ENCODE assay signal across 24 cellular contexts in the genomic region with DNA sequence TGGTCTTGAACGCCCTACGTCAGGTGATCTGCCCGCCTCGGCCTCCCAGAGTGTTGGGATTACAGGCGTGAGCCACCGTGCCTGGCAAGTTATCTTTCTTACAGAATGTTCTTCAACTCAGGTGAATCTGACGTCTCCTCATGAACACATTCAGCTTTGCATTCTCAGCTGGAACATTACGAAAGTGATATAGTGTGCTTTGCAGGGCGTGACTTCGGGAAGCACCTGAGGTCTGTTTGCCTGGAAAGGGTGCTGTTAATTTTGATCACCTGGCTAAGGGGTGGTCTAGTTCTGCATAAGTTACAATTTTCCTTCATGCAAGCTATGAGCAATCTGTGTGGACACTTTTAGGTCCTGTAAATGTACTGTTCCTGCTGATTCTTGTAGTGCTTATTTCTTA. TPM values are rescaled to one million over a fixed set of nuclear protein-coding genes. Genes with fewer than 3 reads are reported as not detected.
DNase-seq lines count a peak whose midpoint lies in the region; ATAC-seq, FAIRE-seq and TF ChIP-seq lines count a peak whose summit lies in the region.
"Had no signal": no experiment of that assay in that cellular context is flagged by ENCODE, and none has a peak within 500 bp of the region (broad histone marks: within the 10 kb centered on the region; RNA-seq: fewer than 3 reads in every experiment).

No MANE protein-coding gene starts in this region.

- H3K27ac ChIP-seq in breast epithelium: no peak overlapping the region
- H3K27ac ChIP-seq in thymus (ENCODE audit: low read depth): peak overlapping the region; percentile 18
- H3K27ac ChIP-seq in small intestine (ENCODE audit: low read depth in 1 of 2, low read length in 1 of 2): no peak overlapping the region
- H3K27ac ChIP-seq: 22Rv1, BLaER1, SK-N-MC had no signal

- H3K4me3 ChIP-seq in breast epithelium (no peak overlapping the region), mucosa of descending colon (no peak overlapping the region), thymus (ENCODE audit: low read length) (no peak overlapping the region), Caco-2 (ENCODE audit: low read depth, low read length) (no peak overlapping the region), small intestine (ENCODE audit: low read depth in 1 of 2, low read length in 2 of 2) (no peak overlapping the region)
- H3K4me3 ChIP-seq: BLaER1, SK-N-MC had no signal

- intact Hi-C loops in MCF 10A (cut with micrococcal nuclease) (no loop called here), breast epithelium (cut with DNase I; ENCODE audit: low total_unique reads) (no loop called here), left colon (cut with DNase I, micrococcal nuclease) (no loop called here), mucosa of descending colon (cut with DNase I, micrococcal nuclease) (no loop called here), Caco-2 (cut with micrococcal nuclease; ENCODE audit: unreplicated experiment) (no loop called here)

- H3K36me3 ChIP-seq in breast epithelium: no peaks in the 10 kb centered on the region
- H3K36me3 ChIP-seq in mucosa of descending colon (ENCODE audit: low read depth): no peaks in the 10 kb centered on the region
- H3K36me3 ChIP-seq in thymus (ENCODE audit: control insufficient read depth, insufficient read depth): no peaks in the 10 kb centered on the region
- H3K36me3 ChIP-seq in Caco-2 (ENCODE audit: control insufficient read depth, insufficient read depth, low read length): no peaks in the 10 kb centered on the region
- H3K36me3 ChIP-seq in small intestine (ENCODE audit: control insufficient read depth in 2 of 2, insufficient read depth in 2 of 2, low read length in 2 of 2): no peaks in the 10 kb centered on the region
- H3K36me3 ChIP-seq: BLaER1 had no signal

- WGBS in thymus: 94% methylated on average over 10 of the region's 10 CpGs
- WGBS in small intestine, 3 donors: 47 to 79% (median 60%) methylated on average over 10 of the region's 10 CpGs

- no peak for DNase-seq in MCF 10A (ENCODE audit: unreplicated experiment)
- no peak for DNase-seq in breast epithelium (ENCODE audit: low spot score in 2 of 2)
- no peak for DNase-seq in left colon
- DNase-seq in mucosa of descending colon: no peak
- DNase-seq in mesenteric fat pad (ENCODE audit: low spot score): no peak
- no peak for DNase-seq in Caco-2
- DNase-seq in small intestine: no peak
- DNase-seq: ACHN; CD4-positive, alpha-beta T cell; COR-L47; DMS 273 treated with DMSO at 0.1 percent for 48 hours; DMS79 treated with DMSO at 0.1 percent for 48 hours; KBM-7; NCI-H1092 treated with DMSO at 0.1 percent for 48 hours; NCI-H1436 treated with DMSO at 0.1 percent for 48 hours; NCI-H2029 treated with DMSO at 0.1 percent for 48 hours; NCI-H345; NCI-H524; NCI-H82; SHP77 treated with DMSO at 0.1 percent for 48 hours had no signal

- TF ChIP-seq POLR2A in breast epithelium (IDR thresholded peaks at IDR 0.05): no peak

- H3K27me3 Mint-ChIP-seq in MCF 10A (ENCODE audit: insufficient read depth, unreplicated experiment) (no peaks in the 10 kb centered on the region), Caco-2 (ENCODE audit: insufficient read depth, unreplicated experiment) (no peaks in the 10 kb centered on the region)
- H3K27me3 Mint-ChIP-seq: CD4-positive, alpha-beta T cell had no signal

- H3K27ac Mint-ChIP-seq in MCF 10A (ENCODE audit: low read depth, unreplicated experiment): peak overlapping the region; percentile 39
- no peak overlapping the region for H3K27ac Mint-ChIP-seq in Caco-2 (ENCODE audit: unreplicated experiment)
- H3K27ac Mint-ChIP-seq: CD4-positive, alpha-beta T cell had no signal

- H3K9me3 Mint-ChIP-seq in MCF 10A (ENCODE audit: unreplicated experiment) (no peaks in the 10 kb centered on the region), Caco-2 (ENCODE audit: unreplicated experiment) (no peaks in the 10 kb centered on the region)
- H3K9me3 Mint-ChIP-seq: CD4-positive, alpha-beta T cell had no signal

- CTCF ChIA-PET in MCF 10A (lab: Yijun Ruan, JAX) (interaction anchor here (0.7 kb wide), 1 partner anchor 91 kb away, joined by 3 read pairs; no protein-coding TSS in a partner anchor), Caco-2 (lab: Charles Lee) (no interaction called here)

- peaks cover 4% of the 10 kb centered on the region for H3K36me3 Mint-ChIP-seq in MCF 10A (ENCODE audit: insufficient read depth, unreplicated experiment)
- no peaks in the 10 kb centered on the region for H3K36me3 Mint-ChIP-seq in Caco-2 (ENCODE audit: insufficient read depth, unreplicated experiment)

- H3K27me3 ChIP-seq in breast epithelium (no peaks in the 10 kb centered on the region), thymus (ENCODE audit: control insufficient read depth, insufficient read depth) (no peaks in the 10 kb centered on the region), Caco-2 (replicated peaks; ENCODE audit: control insufficient read depth, insufficient read depth, low read length) (no peaks in the 10 kb centered on the region), small intestine (ENCODE audit: control insufficient read depth in 2 of 2, insufficient read depth in 2 of 2, low read length in 2 of 2) (no peaks in the 10 kb centered on the region)
- H3K27me3 ChIP-seq: BLaER1 had no signal

- POLR2A ChIA-PET in MCF 10A (lab: Yijun Ruan, JAX): interaction anchor here (0.6 to 1.4 kb wide), 3 partner anchors 12 to 17 kb away, joined by 3 to 5 read pairs (median 3); a partner anchor contains a TSS
- POLR2A ChIA-PET in Caco-2 (lab: Charles Lee): no interaction called here

- TF ChIP-seq CTCF in MCF 10A (IDR thresholded peaks at IDR 0.05; ENCODE audit: unreplicated experiment) (no peak), breast epithelium (IDR thresholded peaks at IDR 0.05) (no peak), mucosa of descending colon (IDR thresholded peaks at IDR 0.05) (no peak), Caco-2 (IDR thresholded peaks at IDR 0.05; ENCODE audit: insufficient read depth in 1 of 2, low read depth in 1 of 2, low read length in 1 of 2, severe bottlenecking in 1 of 2, unreplicated experiment in 1 of 2) (no peak)

- FAIRE-seq in small intestine (lab: Jason Lieb, UNC): no peak

- H3K4me1 ChIP-seq in breast epithelium (peaks cover 0 to 4% of the 10 kb centered on the region in 2 donors), mucosa of descending colon (ENCODE audit: low read depth) (peaks cover 12% of the 10 kb centered on the region), thymus (ENCODE audit: control insufficient read depth, insufficient read depth, low read length) (no peaks in the 10 kb centered on the region), Caco-2 (peaks cover 15% of the 10 kb centered on the region), small intestine (ENCODE audit: control insufficient read depth in 2 of 2, insufficient read depth in 1 of 2, low read depth in 1 of 2, low read length in 1 of 2) (no peaks in the 10 kb centered on the region)

- H3K4me1 Mint-ChIP-seq in MCF 10A (ENCODE audit: insufficient read depth, unreplicated experiment): peaks cover 7% of the 10 kb centered on the region
- peaks cover 17% of the 10 kb centered on the region for H3K4me1 Mint-ChIP-seq in Caco-2 (ENCODE audit: low read depth, unreplicated experiment)

- ATAC-seq in left colon (peak; percentile 67), mucosa of descending colon (peak; percentile 67)

- no peak overlapping the region for H3K4me3 Mint-ChIP-seq in MCF 10A (ENCODE audit: unreplicated experiment)
- no peak overlapping the region for H3K4me3 Mint-ChIP-seq in Caco-2 (ENCODE audit: unreplicated experiment)
- H3K4me3 Mint-ChIP-seq: CD4-positive, alpha-beta T cell had no signal

- H3K9me3 ChIP-seq in breast epithelium (no peaks in the 10 kb centered on the region), mucosa of descending colon (no peaks in the 10 kb centered on the region), thymus (ENCODE audit: control insufficient read depth) (no peaks in the 10 kb centered on the region), Caco-2 (no peaks in the 10 kb centered on the region), small intestine (ENCODE audit: control insufficient read depth, low read depth) (no peaks in the 10 kb centered on the region)
- H3K9me3 ChIP-seq: BLaER1 had no signal

- BruUV-seq in MCF 10A (replicated peaks; lab: Mats Ljungman, UMichigan) (no TSS peak), Caco-2 (replicated peaks; lab: Mats Ljungman, UMichigan) (no TSS peak)

RNA-seq across cellular contexts. Expression of a gene that starts 16.3 kb away (rescaled TPM):
- total RNA-seq in MCF 10A (2022): 242 and 281 TPM in 2 replicates
- 100 to 1,000 TPM; 162 to 217 (median 196) TPM for total RNA-seq in breast epithelium
- total RNA-seq in left colon: 10 to 100 TPM; 39.4 to 79.8 TPM
- total RNA-seq in mucosa of descending colon: 100 to 1,000 TPM in 1 of 3 donors, 10 to 100 TPM in 2; 33.0 to 176 (median 52.4) TPM
- polyA plus RNA-seq in thymus: 96.5 TPM
- total RNA-seq in mesenteric fat pad: 169 TPM
- total RNA-seq in Caco-2 (2022): 125 and 140 TPM in 2 replicates
- 10 to 100 TPM in 2 of 3 donors, 1 to 10 TPM in 1; 2.0 to 47.4 (median 13.2) TPM for polyA plus RNA-seq in small intestine
